12 cellular contexts compared by ENCODE assay signal in genomic region chr13:73924607-73925006, GRCh38.
DNase-seq lines count a peak whose midpoint lies in the region; ATAC-seq and TF ChIP-seq lines count a peak whose summit lies in the region.
"Had no signal": no experiment of that assay in that cellular context is flagged by ENCODE, and none has a peak within 500 bp of the region (broad histone marks: within the 10 kb centered on the region; RNA-seq: fewer than 3 reads in every experiment).

No MANE protein-coding gene starts in this region.

- H3K4me3 Mint-ChIP-seq in T-helper 2 cell treated with Interferon-gamma antibody and Interleukin-4, amounts not matched to agents 5 μg/mL and 100 μg/mL, for 36 hours, result peak overlapping the region; percentile 22
- no peak overlapping the region for H3K4me3 Mint-ChIP-seq in neural progenitor cell

- no peak overlapping the region for H3K4me2 ChIP-seq in neural progenitor cell

- H3K27me3 ChIP-seq in right cardiac atrium (ENCODE audit: control insufficient read depth, insufficient read depth) (no peaks in the 10 kb centered on the region), neural progenitor cell (no peaks in the 10 kb centered on the region)

- no peaks in the 10 kb centered on the region for H3K27me3 Mint-ChIP-seq in T-helper 2 cell treated with Interferon-gamma antibody and Interleukin-4, amounts not matched to agents 5 μg/mL and 100 μg/mL, for 36 hours (ENCODE audit: low read depth)
- H3K27me3 Mint-ChIP-seq in neural progenitor cell (ENCODE audit: insufficient read depth, low read depth), result no peaks in the 10 kb centered on the region

- intact Hi-C loops in right cardiac atrium (cut with DNase I), result no loop called here

- no peak overlapping the region for H2AFZ ChIP-seq in neural progenitor cell (replicated peaks)
- H2AFZ ChIP-seq: parathyroid adenoma had no signal

- no peak for TF ChIP-seq CTCF in GM13976 (IDR thresholded peaks at IDR 0.05; ENCODE audit: borderline replicate concordance, control extremely low read depth, extremely low read depth, insufficient read depth, missing control alignments)
- no peak for TF ChIP-seq CTCF in neural progenitor cell (IDR thresholded peaks at IDR 0.05)

- H3K9me3 Mint-ChIP-seq in T-helper 2 cell treated with Interferon-gamma antibody and Interleukin-4, amounts not matched to agents 5 μg/mL and 100 μg/mL, for 36 hours, result no peaks in the 10 kb centered on the region
- peaks cover 2% of the 10 kb centered on the region for H3K9me3 Mint-ChIP-seq in neural progenitor cell

- no peak overlapping the region for H3K27ac ChIP-seq in right cardiac atrium (ENCODE audit: low read length)
- no peak overlapping the region for H3K27ac ChIP-seq in neural progenitor cell
- H3K27ac ChIP-seq: parathyroid adenoma had no signal

- H3K9ac ChIP-seq in neural progenitor cell, result no peak overlapping the region
- H3K9ac ChIP-seq: parathyroid adenoma had no signal

- H3F3A ChIP-seq in neural progenitor cell (ENCODE audit: low read depth), result no peaks in the 10 kb centered on the region

- in situ Hi-C loops in GM13976 (cut with MboI; ENCODE audit: low sequenced_read_pairs, unreplicated experiment), result no loop called here

- H3K4me1 Mint-ChIP-seq in T-helper 2 cell treated with Interferon-gamma antibody and Interleukin-4, amounts not matched to agents 5 μg/mL and 100 μg/mL, for 36 hours (ENCODE audit: low read depth), result peaks cover 43% of the 10 kb centered on the region
- H3K4me1 Mint-ChIP-seq in neural progenitor cell, result peaks cover 16% of the 10 kb centered on the region

- ATAC-seq in GM19397 (IDR thresholded peaks at IDR 0.05; ENCODE audit: unreplicated experiment) (peak; percentile 77), HG02973 (IDR thresholded peaks at IDR 0.05; ENCODE audit: unreplicated experiment) (peak; percentile 95), right cardiac atrium (no peak)

- H3K4me3 ChIP-seq in right cardiac atrium (ENCODE audit: low read length), result no peak overlapping the region
- H3K4me3 ChIP-seq in neural progenitor cell, result no peak overlapping the region

- peaks cover 2% of the 10 kb centered on the region for H3K36me3 Mint-ChIP-seq in T-helper 2 cell treated with Interferon-gamma antibody and Interleukin-4, amounts not matched to agents 5 μg/mL and 100 μg/mL, for 36 hours (ENCODE audit: low read depth)
- peaks cover 2% of the 10 kb centered on the region for H3K36me3 Mint-ChIP-seq in neural progenitor cell

- H3K4me1 ChIP-seq in right cardiac atrium (ENCODE audit: control insufficient read depth, insufficient read depth, low read length), result no peaks in the 10 kb centered on the region
- peaks cover 11% of the 10 kb centered on the region for H3K4me1 ChIP-seq in neural progenitor cell
- H3K4me1 ChIP-seq: parathyroid adenoma had no signal

- H3K79me2 ChIP-seq in neural progenitor cell (ENCODE audit: low read depth), result no peaks in the 10 kb centered on the region
- H3K79me2 ChIP-seq: parathyroid adenoma had no signal

- no peaks in the 10 kb centered on the region for H4K20me1 ChIP-seq in neural progenitor cell (ENCODE audit: low read depth)

- H3K36me3 ChIP-seq in neural progenitor cell, result no peaks in the 10 kb centered on the region

- 97% methylated on average over 1 of the region's 1 CpG for WGBS in right cardiac atrium

- peak overlapping the region; percentile 40 for H3K27ac Mint-ChIP-seq in T-helper 2 cell treated with Interferon-gamma antibody and Interleukin-4, amounts not matched to agents 5 μg/mL and 100 μg/mL, for 36 hours
- H3K27ac Mint-ChIP-seq in neural progenitor cell, result no peak overlapping the region

- DNase-seq in GM13976 (ENCODE audit: low spot score), result peak; percentile 13
- no peak for DNase-seq in T-helper 2 cell treated with Interferon-gamma antibody and Interleukin-4, amounts not matched to agents 5 μg/mL and 100 μg/mL, for 36 hours (ENCODE audit: low spot score)
- DNase-seq in NK-92 treated with Interleukin-12 subunit alpha and Interleukin-12 subunit beta, amount 100 ng/mL, for 24 hours (lab: John Stamatoyannopoulos, UW), result no peak
- DNase-seq in right cardiac atrium, result no peak
- no peak for DNase-seq in NCI-H146 treated with DMSO at 0.1 percent for 48 hours (lab: John Stamatoyannopoulos, UW; ENCODE audit: unreplicated experiment)
- DNase-seq in neural progenitor cell (ENCODE audit: low spot score), result no peak
- DNase-seq: H7, NCI-H1105 treated with DMSO at 0.1 percent for 48 hours, SIG-M5 had no signal

- no peaks in the 10 kb centered on the region for H3K9me3 ChIP-seq in right cardiac atrium (ENCODE audit: control insufficient read depth, low read length)
- no peaks in the 10 kb centered on the region for H3K9me3 ChIP-seq in neural progenitor cell (ENCODE audit: low read depth)

Comparison
In these comparisons a context has a peak if more than half of its experiments do, and no peak if none do; other contexts are left out.
1. ATAC-seq: peak in GM19397 (single experiment) and HG02973 (single experiment); none in right cardiac atrium (0 of 2).